In genomic region chr6:117485433-117485832, GRCh38 we compare ENCODE assay signal across 2 cellular contexts.
TF ChIP-seq lines count a peak whose summit lies in the region.

No MANE protein-coding gene starts in this region.

TF ChIP-seq in HepG2, 621 proteins besides CTCF, POLR2A, EP300 and RAD21:
- TF ChIP-seq CBFB (CRISPR knock-in tag; IDR thresholded peaks at IDR 0.05) (no peak), SIX1 (CRISPR knock-in tag; IDR thresholded peaks at IDR 0.05; ENCODE audit: borderline replicate concordance) (no peak), REST (IDR thresholded peaks at IDR 0.05; ENCODE audit: borderline replicate concordance in 1 of 2, low read depth in 1 of 2, low read length in 2 of 2) (no peak), NRL (CRISPR knock-in tag; IDR thresholded peaks at IDR 0.05; ENCODE audit: borderline replicate concordance) (no peak), TRAFD1 (CRISPR knock-in tag; IDR thresholded peaks at IDR 0.05; ENCODE audit: borderline replicate concordance) (no peak), ZNF678 (CRISPR knock-in tag; IDR thresholded peaks at IDR 0.05) (no peak), ZSCAN12 (CRISPR knock-in tag; IDR thresholded peaks at IDR 0.05) (no peak)

TF ChIP-seq in HEK293T, 16 proteins besides CTCF, POLR2A, EP300 and RAD21:
- TF ChIP-seq L3MBTL2 (conservative IDR thresholded peaks at IDR 0.05) (no peak), FOXA1 (IDR thresholded peaks at IDR 0.05) (no peak), FOXK2 (IDR thresholded peaks at IDR 0.05) (no peak), PKNOX1 (IDR thresholded peaks at IDR 0.05) (no peak), BHLHE40 (IDR thresholded peaks at IDR 0.05; ENCODE audit: borderline replicate concordance) (no peak), ELF4 (IDR thresholded peaks at IDR 0.05) (no peak), LEF1 (IDR thresholded peaks at IDR 0.05; ENCODE audit: borderline replicate concordance) (no peak), HDGF (IDR thresholded peaks at IDR 0.05; ENCODE audit: borderline replicate concordance) (no peak), ARNT (IDR thresholded peaks at IDR 0.05) (no peak), NFRKB (IDR thresholded peaks at IDR 0.05) (no peak), SUZ12 (IDR thresholded peaks at IDR 0.05) (no peak)
TF ChIP-seq in HEK293T: peak in this region for 0.
